In the genomic region with DNA sequence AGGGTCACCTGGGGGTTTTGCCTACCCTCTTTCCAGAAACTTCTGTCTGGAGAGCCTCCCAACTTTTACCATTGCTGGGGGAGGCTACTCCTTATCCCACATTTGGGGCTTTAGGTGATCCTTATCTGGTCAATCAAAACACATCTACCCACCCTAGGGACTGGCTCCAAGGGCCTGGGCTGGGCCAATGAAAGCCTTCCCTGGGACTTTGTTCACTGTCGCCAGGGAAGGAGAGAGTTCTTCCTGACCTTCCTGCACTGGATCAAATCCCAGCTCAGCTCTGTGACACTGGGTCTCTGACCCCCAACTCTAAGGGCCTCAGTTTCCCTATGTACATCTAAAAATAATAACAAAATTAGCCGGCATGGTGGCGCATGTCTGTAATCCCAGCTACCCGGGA, we compare ENCODE assay signal across 3 cellular contexts.
A peak's percentile ranks its signal among the peaks of the same experiment; 100 is the strongest.
TF ChIP-seq lines count a peak whose summit lies in the region.

No MANE protein-coding gene starts in this region.

TF ChIP-seq in A549, 52 proteins besides CTCF, POLR2A, EP300 and RAD21:
- TF ChIP-seq, protein P1, sequence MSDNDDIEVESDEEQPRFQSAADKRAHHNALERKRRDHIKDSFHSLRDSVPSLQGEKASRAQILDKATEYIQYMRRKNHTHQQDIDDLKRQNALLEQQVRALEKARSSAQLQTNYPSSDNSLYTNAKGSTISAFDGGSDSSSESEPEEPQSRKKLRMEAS (IDR thresholded peaks at IDR 0.05) = no peak
- TF ChIP-seq HOXB13 (CRISPR knock-in tag; IDR thresholded peaks at IDR 0.05; ENCODE audit: low read depth) (no peak), NR3C1 (IDR thresholded peaks at IDR 0.05) (no peak), RFX5 (IDR thresholded peaks at IDR 0.05) (peak; percentile 94)

TF ChIP-seq in HCT116, 20 proteins besides CTCF, POLR2A, EP300 and RAD21:
- TF ChIP-seq, protein P2, sequence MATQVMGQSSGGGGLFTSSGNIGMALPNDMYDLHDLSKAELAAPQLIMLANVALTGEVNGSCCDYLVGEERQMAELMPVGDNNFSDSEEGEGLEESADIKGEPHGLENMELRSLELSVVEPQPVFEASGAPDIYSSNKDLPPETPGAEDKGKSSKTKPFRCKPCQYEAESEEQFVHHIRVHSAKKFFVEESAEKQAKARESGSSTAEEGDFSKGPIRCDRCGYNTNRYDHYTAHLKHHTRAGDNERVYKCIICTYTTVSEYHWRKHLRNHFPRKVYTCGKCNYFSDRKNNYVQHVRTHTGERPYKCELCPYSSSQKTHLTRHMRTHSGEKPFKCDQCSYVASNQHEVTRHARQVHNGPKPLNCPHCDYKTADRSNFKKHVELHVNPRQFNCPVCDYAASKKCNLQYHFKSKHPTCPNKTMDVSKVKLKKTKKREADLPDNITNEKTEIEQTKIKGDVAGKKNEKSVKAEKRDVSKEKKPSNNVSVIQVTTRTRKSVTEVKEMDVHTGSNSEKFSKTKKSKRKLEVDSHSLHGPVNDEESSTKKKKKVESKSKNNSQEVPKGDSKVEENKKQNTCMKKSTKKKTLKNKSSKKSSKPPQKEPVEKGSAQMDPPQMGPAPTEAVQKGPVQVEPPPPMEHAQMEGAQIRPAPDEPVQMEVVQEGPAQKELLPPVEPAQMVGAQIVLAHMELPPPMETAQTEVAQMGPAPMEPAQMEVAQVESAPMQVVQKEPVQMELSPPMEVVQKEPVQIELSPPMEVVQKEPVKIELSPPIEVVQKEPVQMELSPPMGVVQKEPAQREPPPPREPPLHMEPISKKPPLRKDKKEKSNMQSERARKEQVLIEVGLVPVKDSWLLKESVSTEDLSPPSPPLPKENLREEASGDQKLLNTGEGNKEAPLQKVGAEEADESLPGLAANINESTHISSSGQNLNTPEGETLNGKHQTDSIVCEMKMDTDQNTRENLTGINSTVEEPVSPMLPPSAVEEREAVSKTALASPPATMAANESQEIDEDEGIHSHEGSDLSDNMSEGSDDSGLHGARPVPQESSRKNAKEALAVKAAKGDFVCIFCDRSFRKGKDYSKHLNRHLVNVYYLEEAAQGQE (IDR thresholded peaks at IDR 0.05; ENCODE audit: low read depth) = no peak
- no peak for TF ChIP-seq ELF1 (IDR thresholded peaks at IDR 0.05; ENCODE audit: borderline replicate concordance, low read depth)
- TF ChIP-seq JUND (IDR thresholded peaks at IDR 0.05) = no peak
- no peak for TF ChIP-seq SIN3A (IDR thresholded peaks at IDR 0.05; ENCODE audit: low read depth)
- TF ChIP-seq TCF7L2 (IDR thresholded peaks at IDR 0.05; ENCODE audit: borderline replicate concordance, extremely low read depth, insufficient read depth, insufficient read length) = no peak
- no peak for TF ChIP-seq ZNF274 (IDR thresholded peaks at IDR 0.05; ENCODE audit: low read depth, low read length)
- no peak for TF ChIP-seq FOSL1 (IDR thresholded peaks at IDR 0.05; ENCODE audit: low read depth)
- TF ChIP-seq, protein P3, sequence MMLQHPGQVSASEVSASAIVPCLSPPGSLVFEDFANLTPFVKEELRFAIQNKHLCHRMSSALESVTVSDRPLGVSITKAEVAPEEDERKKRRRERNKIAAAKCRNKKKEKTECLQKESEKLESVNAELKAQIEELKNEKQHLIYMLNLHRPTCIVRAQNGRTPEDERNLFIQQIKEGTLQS (IDR thresholded peaks at IDR 0.05) = no peak
- TF ChIP-seq EZH2 (IDR thresholded peaks at IDR 0.05) = no peak
- no peak for TF ChIP-seq EZH2phosphoT487 (IDR thresholded peaks at IDR 0.05; ENCODE audit: borderline replicate concordance)
- no peak for TF ChIP-seq SP1 (IDR thresholded peaks at IDR 0.05; ENCODE audit: low read depth)
- TF ChIP-seq YY1 (IDR thresholded peaks at IDR 0.05; ENCODE audit: extremely low read depth, insufficient replicate concordance, low read depth, low read length) = no peak
- TF ChIP-seq POLR2AphosphoS5 (IDR thresholded peaks at IDR 0.05; ENCODE audit: low read depth, low read length) = no peak
- no peak for TF ChIP-seq SRF (IDR thresholded peaks at IDR 0.05; ENCODE audit: low read depth)
- TF ChIP-seq EGR1 (IDR thresholded peaks at IDR 0.05; ENCODE audit: low read depth) = no peak
- TF ChIP-seq CBX3 (IDR thresholded peaks at IDR 0.05; ENCODE audit: low read depth) = no peak
- TF ChIP-seq, protein P1 (IDR thresholded peaks at IDR 0.05) = no peak
- TF ChIP-seq CEBPB (IDR thresholded peaks at IDR 0.05; ENCODE audit: low read depth) = no peak

TF ChIP-seq in GM12878, 131 proteins besides CTCF, POLR2A, EP300 and RAD21:
- TF ChIP-seq, protein P4, sequence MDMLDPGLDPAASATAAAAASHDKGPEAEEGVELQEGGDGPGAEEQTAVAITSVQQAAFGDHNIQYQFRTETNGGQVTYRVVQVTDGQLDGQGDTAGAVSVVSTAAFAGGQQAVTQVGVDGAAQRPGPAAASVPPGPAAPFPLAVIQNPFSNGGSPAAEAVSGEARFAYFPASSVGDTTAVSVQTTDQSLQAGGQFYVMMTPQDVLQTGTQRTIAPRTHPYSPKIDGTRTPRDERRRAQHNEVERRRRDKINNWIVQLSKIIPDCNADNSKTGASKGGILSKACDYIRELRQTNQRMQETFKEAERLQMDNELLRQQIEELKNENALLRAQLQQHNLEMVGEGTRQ (IDR thresholded peaks at IDR 0.05; ENCODE audit: borderline replicate concordance, low read depth, low read length) = no peak
- TF ChIP-seq GABPA (IDR thresholded peaks at IDR 0.05; ENCODE audit: low read depth) (no peak), CREB1 (IDR thresholded peaks at IDR 0.05; ENCODE audit: low read depth) (0 out of 2 replicates have a peak, but pooled peaks have one; percentile 17), RFX5 (IDR thresholded peaks at IDR 0.05; ENCODE audit: low read depth, low read length) (peak; percentile 76)
